1 cellular context compared by ENCODE assay signal in the genomic region with DNA sequence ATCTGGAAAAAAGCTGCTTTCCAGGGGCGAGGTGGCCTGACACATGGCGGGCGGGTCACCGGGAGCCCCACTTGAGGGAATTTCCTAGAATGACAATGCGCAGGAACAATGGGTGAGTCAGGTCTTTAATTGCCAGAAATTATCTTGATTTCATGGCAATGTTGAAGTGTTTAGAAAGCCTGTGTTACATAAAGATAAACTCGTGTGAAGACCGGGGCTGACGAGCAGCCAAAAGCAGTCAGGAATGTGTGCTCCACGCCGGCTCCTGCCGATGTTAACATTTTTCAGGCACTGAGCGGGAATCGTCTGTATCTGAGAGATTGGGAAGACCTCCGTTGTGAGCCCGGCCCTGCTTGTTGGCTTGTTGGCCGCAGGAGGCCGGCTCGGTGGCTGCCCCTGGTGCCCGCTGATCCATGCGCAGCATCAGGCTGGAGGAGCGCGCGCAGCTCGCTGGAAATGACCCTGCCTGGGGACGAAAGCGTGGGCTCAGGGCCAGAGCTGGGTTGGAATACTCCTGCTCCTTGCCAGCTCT.
TF ChIP-seq lines count a peak whose summit lies in the region.

No MANE protein-coding gene starts in this region.

TF ChIP-seq in K562, 482 proteins besides CTCF, POLR2A, EP300 and RAD21 (continued from another document and continues in another):
- TF ChIP-seq, protein P1, sequence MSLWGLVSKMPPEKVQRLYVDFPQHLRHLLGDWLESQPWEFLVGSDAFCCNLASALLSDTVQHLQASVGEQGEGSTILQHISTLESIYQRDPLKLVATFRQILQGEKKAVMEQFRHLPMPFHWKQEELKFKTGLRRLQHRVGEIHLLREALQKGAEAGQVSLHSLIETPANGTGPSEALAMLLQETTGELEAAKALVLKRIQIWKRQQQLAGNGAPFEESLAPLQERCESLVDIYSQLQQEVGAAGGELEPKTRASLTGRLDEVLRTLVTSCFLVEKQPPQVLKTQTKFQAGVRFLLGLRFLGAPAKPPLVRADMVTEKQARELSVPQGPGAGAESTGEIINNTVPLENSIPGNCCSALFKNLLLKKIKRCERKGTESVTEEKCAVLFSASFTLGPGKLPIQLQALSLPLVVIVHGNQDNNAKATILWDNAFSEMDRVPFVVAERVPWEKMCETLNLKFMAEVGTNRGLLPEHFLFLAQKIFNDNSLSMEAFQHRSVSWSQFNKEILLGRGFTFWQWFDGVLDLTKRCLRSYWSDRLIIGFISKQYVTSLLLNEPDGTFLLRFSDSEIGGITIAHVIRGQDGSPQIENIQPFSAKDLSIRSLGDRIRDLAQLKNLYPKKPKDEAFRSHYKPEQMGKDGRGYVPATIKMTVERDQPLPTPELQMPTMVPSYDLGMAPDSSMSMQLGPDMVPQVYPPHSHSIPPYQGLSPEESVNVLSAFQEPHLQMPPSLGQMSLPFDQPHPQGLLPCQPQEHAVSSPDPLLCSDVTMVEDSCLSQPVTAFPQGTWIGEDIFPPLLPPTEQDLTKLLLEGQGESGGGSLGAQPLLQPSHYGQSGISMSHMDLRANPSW (CRISPR knock-in tag; IDR thresholded peaks at IDR 0.05): no peak
- TF ChIP-seq SMAD4 (CRISPR knock-in tag; conservative IDR thresholded peaks at IDR 0.05) (peak; percentile 76; the same call in 1 of the 2 replicates), MCM2 (IDR thresholded peaks at IDR 0.05; ENCODE audit: low read depth) (no peak), SREBF2 (CRISPR knock-in tag; IDR thresholded peaks at IDR 0.05) (no peak), TRIM24 (IDR thresholded peaks at IDR 0.05) (0 out of 4 replicates have a peak, but pooled peaks of 1 of the 2 experiments have one; percentile 30), ZC3H11A (IDR thresholded peaks at IDR 0.05; ENCODE audit: low read depth, low read length) (no peak), CSDE1 (IDR thresholded peaks at IDR 0.05) (no peak), ZKSCAN3 (CRISPR knock-in tag; IDR thresholded peaks at IDR 0.05) (no peak), ARID2 (IDR thresholded peaks at IDR 0.05) (no peak), ZBTB7A (IDR thresholded peaks at IDR 0.05; ENCODE audit: borderline replicate concordance, control insufficient read depth, low read depth, low read length) (no peak), KDM1A (IDR thresholded peaks at IDR 0.05) (no peak), HDAC3 (IDR thresholded peaks at IDR 0.05; ENCODE audit: borderline replicate concordance, partially characterized antibody) (no peak), CBX8 (IDR thresholded peaks at IDR 0.05; ENCODE audit: borderline replicate concordance, extremely low read depth, low read depth, low read length, poor library complexity, severe bottlenecking) (no peak), SMAD3 (CRISPR knock-in tag; conservative IDR thresholded peaks at IDR 0.05) (no peak), TCF3 (CRISPR knock-in tag; IDR thresholded peaks at IDR 0.05) (peak; percentile 74; the same call in 1 of the 2 replicates), CEBPB (tag; IDR thresholded peaks at IDR 0.05) (no peak), NCOR1 (IDR thresholded peaks at IDR 0.05) (0 out of 2 replicates have a peak, but pooled peaks have one; percentile 21), PHF20 (IDR thresholded peaks at IDR 0.05; ENCODE audit: partially characterized antibody) (no peak), CBFA2T2 (conservative IDR thresholded peaks at IDR 0.05) (peak; percentile 52), RCOR1 (IDR thresholded peaks at IDR 0.05; ENCODE audit: borderline replicate concordance in 1 of 2, low read depth in 2 of 2, low read length in 2 of 2) (0 out of 4 replicates have a peak, but pooled peaks of 1 of the 2 experiments have one; percentile 23), PHB (CRISPR knock-in tag; IDR thresholded peaks at IDR 0.05) (no peak), TBL1XR1 (IDR thresholded peaks at IDR 0.05; ENCODE audit: low read length in 2 of 2) (0 out of 4 replicates have a peak, but pooled peaks of 1 of the 2 experiments have one; percentile 9), HDAC2 (IDR thresholded peaks at IDR 0.05) (no peak), ZNF778 (CRISPR knock-in tag; IDR thresholded peaks at IDR 0.05) (no peak), ZNF41 (CRISPR knock-in tag; conservative IDR thresholded peaks at IDR 0.05) (no peak), NR2C1 (IDR thresholded peaks at IDR 0.05) (no peak), NR2C1 (tag; IDR thresholded peaks at IDR 0.05) (no peak), POLR2B (IDR thresholded peaks at IDR 0.05; ENCODE audit: low read depth, partially characterized antibody) (no peak), SOX6 (IDR thresholded peaks at IDR 0.05) (peak; percentile 97), NRF1 (conservative IDR thresholded peaks at IDR 0.05 in 1 of 2, IDR thresholded peaks at IDR 0.05 in 1 of 2) (peak; percentile 61 to 66; a peak in 3 of 4 replicates), TAL1 (IDR thresholded peaks at IDR 0.05) (peak; percentile 45), ZNF134 (CRISPR knock-in tag; conservative IDR thresholded peaks at IDR 0.05) (no peak), KLF1 (tag; IDR thresholded peaks at IDR 0.05) (no peak), RBM22 (IDR thresholded peaks at IDR 0.05; ENCODE audit: low read depth, low read length, poor library complexity, severe bottlenecking) (no peak)
- TF ChIP-seq, protein P2, sequence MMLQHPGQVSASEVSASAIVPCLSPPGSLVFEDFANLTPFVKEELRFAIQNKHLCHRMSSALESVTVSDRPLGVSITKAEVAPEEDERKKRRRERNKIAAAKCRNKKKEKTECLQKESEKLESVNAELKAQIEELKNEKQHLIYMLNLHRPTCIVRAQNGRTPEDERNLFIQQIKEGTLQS (IDR thresholded peaks at IDR 0.05): peak; percentile 48; the same call in 1 of the 2 replicates
- TF ChIP-seq, protein P2 (CRISPR knock-in tag; conservative IDR thresholded peaks at IDR 0.05): no peak
- TF ChIP-seq, protein P3, sequence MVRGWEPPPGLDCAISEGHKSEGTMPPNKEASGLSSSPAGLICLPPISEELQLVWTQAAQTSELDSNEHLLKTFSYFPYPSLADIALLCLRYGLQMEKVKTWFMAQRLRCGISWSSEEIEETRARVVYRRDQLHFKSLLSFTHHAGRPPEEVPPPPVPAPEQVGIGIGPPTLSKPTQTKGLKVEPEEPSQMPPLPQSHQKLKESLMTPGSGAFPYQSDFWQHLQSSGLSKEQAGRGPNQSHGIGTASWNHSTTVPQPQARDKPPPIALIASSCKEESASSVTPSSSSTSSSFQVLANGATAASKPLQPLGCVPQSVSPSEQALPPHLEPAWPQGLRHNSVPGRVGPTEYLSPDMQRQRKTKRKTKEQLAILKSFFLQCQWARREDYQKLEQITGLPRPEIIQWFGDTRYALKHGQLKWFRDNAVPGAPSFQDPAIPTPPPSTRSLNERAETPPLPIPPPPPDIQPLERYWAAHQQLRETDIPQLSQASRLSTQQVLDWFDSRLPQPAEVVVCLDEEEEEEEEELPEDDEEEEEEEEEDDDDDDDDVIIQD (CRISPR knock-in tag; IDR thresholded peaks at IDR 0.05): no peak
- TF ChIP-seq, protein P4, sequence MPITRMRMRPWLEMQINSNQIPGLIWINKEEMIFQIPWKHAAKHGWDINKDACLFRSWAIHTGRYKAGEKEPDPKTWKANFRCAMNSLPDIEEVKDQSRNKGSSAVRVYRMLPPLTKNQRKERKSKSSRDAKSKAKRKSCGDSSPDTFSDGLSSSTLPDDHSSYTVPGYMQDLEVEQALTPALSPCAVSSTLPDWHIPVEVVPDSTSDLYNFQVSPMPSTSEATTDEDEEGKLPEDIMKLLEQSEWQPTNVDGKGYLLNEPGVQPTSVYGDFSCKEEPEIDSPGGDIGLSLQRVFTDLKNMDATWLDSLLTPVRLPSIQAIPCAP (CRISPR knock-in tag; IDR thresholded peaks at IDR 0.05; ENCODE audit: borderline replicate concordance): no peak
- TF ChIP-seq, protein P5, sequence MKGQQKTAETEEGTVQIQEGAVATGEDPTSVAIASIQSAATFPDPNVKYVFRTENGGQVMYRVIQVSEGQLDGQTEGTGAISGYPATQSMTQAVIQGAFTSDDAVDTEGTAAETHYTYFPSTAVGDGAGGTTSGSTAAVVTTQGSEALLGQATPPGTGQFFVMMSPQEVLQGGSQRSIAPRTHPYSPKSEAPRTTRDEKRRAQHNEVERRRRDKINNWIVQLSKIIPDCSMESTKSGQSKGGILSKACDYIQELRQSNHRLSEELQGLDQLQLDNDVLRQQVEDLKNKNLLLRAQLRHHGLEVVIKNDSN (CRISPR knock-in tag; IDR thresholded peaks at IDR 0.05): no peak
- TF ChIP-seq, protein P6, sequence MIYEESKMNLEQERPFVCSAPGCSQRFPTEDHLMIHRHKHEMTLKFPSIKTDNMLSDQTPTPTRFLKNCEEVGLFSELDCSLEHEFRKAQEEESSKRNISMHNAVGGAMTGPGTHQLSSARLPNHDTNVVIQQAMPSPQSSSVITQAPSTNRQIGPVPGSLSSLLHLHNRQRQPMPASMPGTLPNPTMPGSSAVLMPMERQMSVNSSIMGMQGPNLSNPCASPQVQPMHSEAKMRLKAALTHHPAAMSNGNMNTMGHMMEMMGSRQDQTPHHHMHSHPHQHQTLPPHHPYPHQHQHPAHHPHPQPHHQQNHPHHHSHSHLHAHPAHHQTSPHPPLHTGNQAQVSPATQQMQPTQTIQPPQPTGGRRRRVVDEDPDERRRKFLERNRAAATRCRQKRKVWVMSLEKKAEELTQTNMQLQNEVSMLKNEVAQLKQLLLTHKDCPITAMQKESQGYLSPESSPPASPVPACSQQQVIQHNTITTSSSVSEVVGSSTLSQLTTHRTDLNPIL (CRISPR knock-in tag; IDR thresholded peaks at IDR 0.05): no peak
- TF ChIP-seq, protein P7, sequence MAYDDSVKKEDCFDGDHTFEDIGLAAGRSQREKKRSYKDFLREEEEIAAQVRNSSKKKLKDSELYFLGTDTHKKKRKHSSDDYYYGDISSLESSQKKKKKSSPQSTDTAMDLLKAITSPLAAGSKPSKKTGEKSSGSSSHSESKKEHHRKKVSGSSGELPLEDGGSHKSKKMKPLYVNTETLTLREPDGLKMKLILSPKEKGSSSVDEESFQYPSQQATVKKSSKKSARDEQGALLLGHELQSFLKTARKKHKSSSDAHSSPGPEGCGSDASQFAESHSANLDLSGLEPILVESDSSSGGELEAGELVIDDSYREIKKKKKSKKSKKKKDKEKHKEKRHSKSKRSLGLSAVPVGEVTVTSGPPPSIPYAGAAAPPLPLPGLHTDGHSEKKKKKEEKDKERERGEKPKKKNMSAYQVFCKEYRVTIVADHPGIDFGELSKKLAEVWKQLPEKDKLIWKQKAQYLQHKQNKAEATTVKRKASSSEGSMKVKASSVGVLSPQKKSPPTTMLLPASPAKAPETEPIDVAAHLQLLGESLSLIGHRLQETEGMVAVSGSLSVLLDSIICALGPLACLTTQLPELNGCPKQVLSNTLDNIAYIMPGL (CRISPR knock-in tag; IDR thresholded peaks at IDR 0.05): no peak
